In the genomic region with DNA sequence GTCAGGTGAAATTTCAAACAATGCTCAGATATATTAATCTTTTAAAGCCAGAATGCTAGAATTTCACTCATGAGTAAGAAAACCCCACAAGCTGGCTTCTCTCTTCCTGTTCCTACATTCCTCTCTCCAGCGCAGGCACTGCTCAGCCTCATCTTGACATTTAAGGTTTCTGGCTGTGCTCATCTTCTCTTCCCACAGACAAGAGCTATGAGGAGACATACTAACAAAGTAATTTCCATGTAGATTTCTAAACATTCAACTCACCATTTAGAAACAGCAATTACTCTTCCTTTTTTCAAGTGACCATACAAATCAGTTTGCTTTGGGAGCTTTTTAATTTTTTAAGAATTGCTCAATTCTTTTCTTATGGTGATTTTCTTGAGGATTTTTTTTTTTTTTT, we compare ENCODE assay signal across 25 cellular contexts. TPM values are rescaled to one million over a fixed set of nuclear protein-coding genes. Genes with fewer than 3 reads are reported as not detected.
DNase-seq lines count a peak whose midpoint lies in the region; ATAC-seq, FAIRE-seq and TF ChIP-seq lines count a peak whose summit lies in the region.
"Had no signal": no experiment of that assay in that cellular context is flagged by ENCODE, and none has a peak within 500 bp of the region (broad histone marks: within the 10 kb centered on the region; RNA-seq: fewer than 3 reads in every experiment).

No MANE protein-coding gene starts in this region.

- no peak overlapping the region for H3K23ac ChIP-seq in mesenchymal stem cell (ENCODE audit: low read length in 2 of 2)

- H3K36me3 Mint-ChIP-seq in natural killer cell (no peaks in the 10 kb centered on the region), type B pancreatic cell (no peaks in the 10 kb centered on the region)
- H3K36me3 Mint-ChIP-seq: natural killer cell treated with Interleukin-12 subunit alpha and Interleukin-12 subunit beta and Interleukin-15 and Interleukin-18, amount 100 ng/mL, for 72 hours had no signal

- ATAC-seq in K562 = no peak
- ATAC-seq in HG02678 (IDR thresholded peaks at IDR 0.05; ENCODE audit: unreplicated experiment) = no peak
- ATAC-seq in natural killer cell = no peak
- ATAC-seq: heart left ventricle; natural killer cell treated with Interleukin-12 subunit alpha and Interleukin-12 subunit beta and Interleukin-15 and Interleukin-18, amount 100 ng/mL, for 72 hours had no signal

- H3K4me2 ChIP-seq in K562 (ENCODE audit: insufficient read depth, low read length) (no peak overlapping the region), mesenchymal stem cell (ENCODE audit: low read length, poor library complexity, severe bottlenecking) (no peak overlapping the region)

- no peak overlapping the region for H2AK5ac ChIP-seq in mesenchymal stem cell (ENCODE audit: low read length, severe bottlenecking)

- H3K36me3 ChIP-seq in K562 (ENCODE audit: control insufficient read depth, insufficient read depth, low read length) = no peaks in the 10 kb centered on the region
- no peaks in the 10 kb centered on the region for H3K36me3 ChIP-seq in mesenchymal stem cell (ENCODE audit: control insufficient read depth in 1 of 2, insufficient read depth in 2 of 2, low read depth in 1 of 2, low read length in 2 of 2)
- H3K36me3 ChIP-seq: heart left ventricle, stomach had no signal

- H3K9me3 ChIP-seq in K562 (replicated peaks; ENCODE audit: control insufficient read depth, insufficient read depth, low read depth, low read length) = no peaks in the 10 kb centered on the region
- H3K9me3 ChIP-seq in mesenchymal stem cell (ENCODE audit: control insufficient read depth, low read length) = no peaks in the 10 kb centered on the region
- H3K9me3 ChIP-seq: heart left ventricle, stomach had no signal

- H2BK120ac ChIP-seq in mesenchymal stem cell (ENCODE audit: low read depth, low read length) = no peak overlapping the region

- H2AFZ ChIP-seq in K562 (ENCODE audit: low read depth, low read length) (peak overlapping the region; percentile 25; the same call in 1 of the 2 replicates), mesenchymal stem cell (ENCODE audit: low read depth, low read length) (no peak overlapping the region)

- H2BK5ac ChIP-seq in mesenchymal stem cell (ENCODE audit: low read depth, low read length, poor library complexity, severe bottlenecking) = no peak overlapping the region

- H3K4me1 Mint-ChIP-seq in natural killer cell = peaks cover 5% of the 10 kb centered on the region in 2 donors
- peaks cover 9% of the 10 kb centered on the region for H3K4me1 Mint-ChIP-seq in type B pancreatic cell (ENCODE audit: unreplicated experiment)
- H3K4me1 Mint-ChIP-seq: immature natural killer cell had no signal

- no peak overlapping the region for H3K14ac ChIP-seq in mesenchymal stem cell (ENCODE audit: low read length in 2 of 2)

- TF ChIP-seq RAD21 in K562 (CRISPR knock-in tag; conservative IDR thresholded peaks at IDR 0.05 in 1 of 2, IDR thresholded peaks at IDR 0.05 in 1 of 2) = no peak

- H3K27me3 ChIP-seq in K562 (ENCODE audit: control insufficient read depth in 2 of 2, insufficient read depth in 2 of 2, low read length in 2 of 2) (no peaks in the 10 kb centered on the region), mesenchymal stem cell (ENCODE audit: control insufficient read depth in 1 of 2, insufficient read depth in 1 of 2, low read length in 2 of 2) (peaks cover 0 to 9% of the 10 kb centered on the region in 2 experiments)
- H3K27me3 ChIP-seq: stomach had no signal

- H3K18ac ChIP-seq in mesenchymal stem cell (ENCODE audit: low read depth in 1 of 2, low read length in 2 of 2) = peak overlapping the region in 1 of 2 experiments; percentile 80

- no peak overlapping the region for H3K27ac Mint-ChIP-seq in natural killer cell
- no peak overlapping the region for H3K27ac Mint-ChIP-seq in type B pancreatic cell
- H3K27ac Mint-ChIP-seq: activated B cell treated with CpG ODN at 0.5 μM for 24 hours; activated CD4-positive, alpha-beta memory T cell treated with anti-CD3 and anti-CD28 coated beads, Interleukin-2, amount 10 ng/mL, durations not matched to agents 7 days and 5 days; CD4-positive, alpha-beta T cell; immature natural killer cell; natural killer cell treated with Interleukin-12 subunit alpha and Interleukin-12 subunit beta and Interleukin-15 and Interleukin-18, amount 100 ng/mL, for 72 hours had no signal

- H4K8ac ChIP-seq in mesenchymal stem cell (ENCODE audit: low read length) = no peak overlapping the region

- H4K20me1 ChIP-seq in K562 (replicated peaks; ENCODE audit: control insufficient read depth, insufficient read depth, low read length) = no peaks in the 10 kb centered on the region

- TF ChIP-seq CTCF in K562 (IDR thresholded peaks at IDR 0.05 in 2 of 3, conservative IDR thresholded peaks at IDR 0.05 in 1 of 3; ENCODE audit: insufficient read depth in 2 of 3, low read depth in 1 of 3, low read length in 3 of 3) = no peak
- TF ChIP-seq CTCF in natural killer cell (IDR thresholded peaks at IDR 0.05) = no peak
- TF ChIP-seq CTCF in type B pancreatic cell (conservative IDR thresholded peaks at IDR 0.05) = no peak

- DNase-seq in AG20443 (ENCODE audit: low spot score) (peak; percentile 28), MV-4-11 (lab: John Stamatoyannopoulos, UW) (peak; percentile 80), K562 (ENCODE audit: extremely low read depth in 1 of 4, low spot score in 3 of 4) (no peak), mesenchymal stem cell (peak; percentile 89), globus pallidus (ENCODE audit: low spot score) (no peak), natural killer cell (no peak), type B pancreatic cell (ENCODE audit: extremely low spot score, unreplicated experiment) (no peak)
- DNase-seq: activated B cell treated with CpG ODN at 0.5 μM for 24 hours; activated CD4-positive, alpha-beta memory T cell treated with anti-CD3 and anti-CD28 coated beads, Interleukin-2, amount 10 ng/mL, durations not matched to agents 7 days and 5 days; activated naive CD4-positive, alpha-beta T cell; anterior cingulate cortex; CD4-positive, alpha-beta T cell; effector CD8-positive, alpha-beta T cell; heart left ventricle; immature natural killer cell; KBM-7; mammary epithelial cell; NCI-H1417 treated with DMSO at 0.1 percent for 48 hours; NCI-H524 treated with DMSO at 0.1 percent for 48 hours; posterior cingulate gyrus; Right ventricle myocardium superior; stimulated activated CD4-positive, alpha-beta T cell treated with anti-CD3 and anti-CD28 coated beads, Interleukin-4, amount 100 ng/mL, for 1 hour; stomach had no signal

- BruUV-seq in K562 (replicated peaks; lab: Mats Ljungman, UMichigan) = no TSS peak

- H2BK15ac ChIP-seq in mesenchymal stem cell (ENCODE audit: low read depth, poor library complexity, severe bottlenecking) = no peak overlapping the region

- H3K4me3 Mint-ChIP-seq in natural killer cell (no peak overlapping the region), type B pancreatic cell (no peak overlapping the region)
- H3K4me3 Mint-ChIP-seq: activated B cell treated with CpG ODN at 0.5 μM for 24 hours; activated CD4-positive, alpha-beta memory T cell treated with anti-CD3 and anti-CD28 coated beads, Interleukin-2, amount 10 ng/mL, durations not matched to agents 7 days and 5 days; CD4-positive, alpha-beta T cell; immature natural killer cell; natural killer cell treated with Interleukin-12 subunit alpha and Interleukin-12 subunit beta and Interleukin-15 and Interleukin-18, amount 100 ng/mL, for 72 hours had no signal

- no peaks in the 10 kb centered on the region for H3K79me1 ChIP-seq in mesenchymal stem cell (replicated peaks; ENCODE audit: low read length, poor library complexity, severe bottlenecking)

- no peak overlapping the region for H3K27ac ChIP-seq in K562 (ENCODE audit: extremely low read depth, low read depth, low read length)
- H3K27ac ChIP-seq in mesenchymal stem cell (ENCODE audit: low read length, poor library complexity, severe bottlenecking) = no peak overlapping the region
- H3K27ac ChIP-seq: stomach had no signal

- H3K9me3 Mint-ChIP-seq in natural killer cell (no peaks in the 10 kb centered on the region), type B pancreatic cell (no peaks in the 10 kb centered on the region)
- H3K9me3 Mint-ChIP-seq: activated B cell treated with CpG ODN at 0.5 μM for 24 hours; activated CD4-positive, alpha-beta memory T cell treated with anti-CD3 and anti-CD28 coated beads, Interleukin-2, amount 10 ng/mL, durations not matched to agents 7 days and 5 days; CD4-positive, alpha-beta T cell; immature natural killer cell; natural killer cell treated with Interleukin-12 subunit alpha and Interleukin-12 subunit beta and Interleukin-15 and Interleukin-18, amount 100 ng/mL, for 72 hours had no signal

- WGBS in K562 (ENCODE audit: insufficient coverage, low coverage, missing lambda C conversion rate) = 67% methylated on average over 1 of the region's 1 CpG
- 6% methylated on average over 1 of the region's 1 CpG for WGBS in mesenchymal stem cell

- no peak for TF ChIP-seq EP300 in K562 (IDR thresholded peaks at IDR 0.05; ENCODE audit: low read length)

- POLR2A ChIA-PET in K562 (lab: Yijun Ruan, JAX) = interaction anchor here (0.8 to 2.5 kb wide), 3 partner anchors 9 to 18 kb away, joined by 3 to 13 read pairs (median 4); no protein-coding TSS in a partner anchor

- H3K27me3 Mint-ChIP-seq in natural killer cell (ENCODE audit: low read depth in 2 of 2) = peaks cover 31 to 57% of the 10 kb centered on the region in 2 donors
- H3K27me3 Mint-ChIP-seq in type B pancreatic cell = no peaks in the 10 kb centered on the region
- H3K27me3 Mint-ChIP-seq: activated B cell treated with CpG ODN at 0.5 μM for 24 hours had no signal

- H4K91ac ChIP-seq in mesenchymal stem cell (ENCODE audit: low read length) = no peak overlapping the region

- H3K9ac ChIP-seq in K562 (ENCODE audit: insufficient read depth in 1 of 2, low read depth in 2 of 2, low read length in 2 of 2) (no peak overlapping the region), mesenchymal stem cell (ENCODE audit: low read length) (no peak overlapping the region)

- H3K4me1 ChIP-seq in K562 (replicated peaks in 1 of 2; ENCODE audit: control insufficient read depth in 2 of 2, insufficient read depth in 2 of 2, low read length in 2 of 2) (peaks cover 0 to 11% of the 10 kb centered on the region in 2 experiments; a peak in 2 of 5 replicates), mesenchymal stem cell (ENCODE audit: control insufficient read depth, insufficient read depth, low read depth, low read length) (peaks cover 5% of the 10 kb centered on the region)
- H3K4me1 ChIP-seq: stomach had no signal

- CTCF ChIA-PET in K562 (lab: Yijun Ruan, JAX; ENCODE audit: low intra/inter-chr PET ratio) = interaction anchor here (1.1 kb wide), 1 partner anchor 174 kb away, joined by 3 read pairs; no protein-coding TSS in a partner anchor

- H2BK12ac ChIP-seq in mesenchymal stem cell (ENCODE audit: low read length in 2 of 2) = no peak overlapping the region

- no peaks in the 10 kb centered on the region for H3K79me2 ChIP-seq in K562 (ENCODE audit: control insufficient read depth, insufficient read depth, low read length)

- no peaks in the 10 kb centered on the region for H3K9me1 ChIP-seq in K562 (ENCODE audit: control insufficient read depth, insufficient read depth, low read length)

- in situ Hi-C loops in K562 (cut with MboI) = no loop called here

- H3K4ac ChIP-seq in mesenchymal stem cell (ENCODE audit: low read depth in 1 of 2, low read length in 2 of 2) = no peak overlapping the region

- intact Hi-C loops in K562 (cut with micrococcal nuclease) (no loop called here), natural killer cell (cut with micrococcal nuclease) (no loop called here)

- no peak for TF ChIP-seq POLR2A in K562 (conservative IDR thresholded peaks at IDR 0.05)

- no peak overlapping the region for H3K4me3 ChIP-seq in K562
- H3K4me3 ChIP-seq in mesenchymal stem cell (ENCODE audit: insufficient read depth in 1 of 2, low read depth in 1 of 2, low read length in 2 of 2) = no peak overlapping the region
- H3K4me3 ChIP-seq: heart left ventricle, stomach had no signal

- FAIRE-seq in K562 (lab: Jason Lieb, UNC) = no peak

RNA-seq across cellular contexts. Expression of a gene that starts 7.8 kb away (rescaled TPM):
- 40.8 and 79.7 TPM in 2 replicates for total RNA-seq in K562 (2011; cell fraction: chromatin; rRNA removed; ENCODE audit: low replicate concordance)
- total RNA-seq in K562 (2011; cell fraction: nucleolus; rRNA removed) = 33.0 and 35.8 TPM in 2 replicates
- 50.9 and 57.0 TPM in 2 replicates for total RNA-seq in K562 (2011; cell fraction: nucleoplasm; rRNA removed)
- total RNA-seq in K562 (2014; rRNA removed) (11.4 and 12.4 TPM in 2 replicates), K562 (2014; rRNA removed; fragmentation: Illumina TruSeq; extraction: Trizol) (21.9 and 25.5 TPM in 2 replicates), K562 (2015; rRNA removed; fragmentation: Illumina TruSeq; extraction: Trizol) (13.6 and 14.7 TPM in 2 replicates), K562 (2021) (22.1 and 25.0 TPM in 2 replicates), natural killer cell (10 to 100 TPM; 16.2 to 26.2 (median 17.1) TPM), type B pancreatic cell (ENCODE audit: low replicate concordance) (31.1 and 31.9 TPM in 2 replicates)
- polyA plus RNA-seq in K562 (2011; rRNA removed) (53.9 and 66.3 TPM in 2 replicates), K562 (2014; fragmentation: Illumina TruSeq; extraction: Trizol) (24.9 and 26.1 TPM in 2 replicates), K562 (2014; fragmentation: Nextera tagmentation; extraction: Ambion mirVana) (1 to 10 TPM; 3.4 to 7.8 TPM), K562 (2014; rRNA removed) (14.7 and 15.9 TPM in 2 replicates)
- 41.0 and 55.7 TPM in 2 replicates for polyA plus RNA-seq in K562 (2011; cell fraction: cytosol; rRNA removed)
- 51.6 and 73.7 TPM in 2 replicates for polyA plus RNA-seq in K562 (2011; cell fraction: nucleus; rRNA removed)
- 16.6 and 39.2 TPM in 2 replicates for polyA plus RNA-seq in K562 (2012)
- 58.4 and 72.6 TPM in 2 replicates for polyA minus RNA-seq in K562 (2011; rRNA and poly(A)+ RNA removed)
- 33.1 and 35.2 TPM in 2 replicates for polyA minus RNA-seq in K562 (2011; cell fraction: cytosol; rRNA and poly(A)+ RNA removed)
- 14.3 and 31.3 TPM in 2 replicates for polyA minus RNA-seq in K562 (2011; cell fraction: nucleus; rRNA and poly(A)+ RNA removed)
- polyA plus RNA-seq in mesenchymal stem cell (2013, experiment 1 of 2) = 28.0 TPM
- 28.7 TPM for polyA plus RNA-seq in mesenchymal stem cell (2013, experiment 2 of 2)

Comparison
In these comparisons a context has a peak if more than half of its experiments do, and no peak if none do; other contexts are left out.
1. DNase-seq: peak in AG20443 (single experiment), MV-4-11 (single experiment) and mesenchymal stem cell (single experiment); none in K562 (0 of 4), globus pallidus (single experiment), natural killer cell (single experiment) and type B pancreatic cell (single experiment).